In the genomic region with DNA sequence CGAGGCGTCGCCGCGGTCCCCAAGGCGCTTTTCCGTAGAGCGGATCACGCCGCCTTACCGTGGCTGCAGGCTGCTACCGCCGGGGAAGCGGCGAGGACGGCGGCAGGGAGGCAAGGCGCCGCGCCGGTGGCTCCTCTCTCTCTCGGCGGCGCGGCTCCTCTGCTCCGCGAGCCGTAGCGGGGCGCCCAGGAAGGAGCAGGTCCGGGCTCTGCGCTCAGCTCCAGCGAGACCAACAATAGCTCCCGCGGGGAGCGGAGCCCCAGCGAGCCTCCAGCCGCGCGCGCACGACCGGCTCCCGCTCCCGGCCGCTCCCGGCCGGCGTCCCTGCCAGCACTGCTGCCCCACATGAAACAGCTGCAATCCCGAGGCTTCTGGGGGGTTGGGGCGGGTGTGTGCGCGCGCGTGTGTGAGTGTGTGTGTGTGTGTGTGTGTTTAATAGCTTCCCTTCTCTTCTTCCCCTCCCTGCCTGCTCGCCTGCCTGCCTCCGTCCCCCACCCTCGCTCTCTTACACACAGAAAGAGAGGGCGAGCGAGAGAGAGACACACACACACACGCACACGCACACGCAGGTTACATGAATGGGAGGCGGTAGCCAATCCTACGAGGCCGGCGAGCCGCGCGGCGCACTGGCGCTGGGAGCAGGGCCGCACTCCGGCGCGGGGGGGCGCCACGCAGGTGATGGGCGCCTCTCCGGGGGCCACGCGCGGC, we compare ENCODE assay signal across 8 cellular contexts. TPM values are rescaled to one million over a fixed set of nuclear protein-coding genes. Genes with fewer than 3 reads are reported as not detected.
DNase-seq lines count a peak whose midpoint lies in the region; ATAC-seq and TF ChIP-seq lines count a peak whose summit lies in the region.

A gene (minus strand): TSS at position 580 of the 708 bp plus-strand sequence. CDS start 371,086 bp downstream, outside the sequence.

- TF ChIP-seq POLR2A in gastrocnemius medialis (IDR thresholded peaks at IDR 0.05) = peak in 1 of 2 donors; percentile 20

- intact Hi-C loops in gastrocnemius medialis (cut with DNase I; ENCODE audit: low total_unique reads) = loop anchor here (5.0 kb wide), 1 partner anchor 38 kb away; no protein-coding TSS in a partner anchor

- peak within 1 kb of the TSS; percentile 51 to 65 (median 58) for H3K4me3 ChIP-seq in gastrocnemius medialis

- no peaks in the 10 kb centered on the region for H3K36me3 ChIP-seq in gastrocnemius medialis

- DNase-seq in D341Med (ENCODE audit: low spot score) = peak; percentile 30
- DNase-seq in NCI-H345 (lab: John Stamatoyannopoulos, UW) = peak; percentile 82
- peak; percentile 56 to 82 for DNase-seq in T47D (ENCODE audit: low read depth in 1 of 2, low spot score in 1 of 2)
- peak; percentile 43 for DNase-seq in iPS-NIHi7 (ENCODE audit: extremely low spot score)
- peak in 1 of 2 donors; percentile 19 for DNase-seq in gastrocnemius medialis
- no peak for DNase-seq in cerebellar nuclear complex (lab: John Stamatoyannopoulos, UW)
- no peak for DNase-seq in activated CD4-positive, alpha-beta T cell treated with anti-CD3 and anti-CD28 coated beads, Interleukin-2, amount 50 U/mL, for 48 hours

- TF ChIP-seq CTCF in gastrocnemius medialis (IDR thresholded peaks at IDR 0.05 in 4 of 5, conservative IDR thresholded peaks at IDR 0.05 in 1 of 5) = no peak

- in situ Hi-C loops in T47D (cut with HindIII; ENCODE audit: low pct_unique_long_range_greater_than_20kb, low sequenced_read_pairs) (no loop called here), gastrocnemius medialis (cut with MboI; ENCODE audit: low sequenced_read_pairs in 4 of 4) (no loop called here)

- peaks cover 19 to 30% of the 10 kb centered on the region in 2 donors for H3K4me1 ChIP-seq in gastrocnemius medialis

- H3K27me3 ChIP-seq in gastrocnemius medialis = peaks cover 63 to 76% (median 64%) of the 10 kb centered on the region in 3 donors

- peak within 1 kb of the TSS in 1 of 4 donors; percentile 56 for H3K27ac ChIP-seq in gastrocnemius medialis

- ATAC-seq in GM21528 (IDR thresholded peaks at IDR 0.05; ENCODE audit: low FRiP score, unreplicated experiment) = peak; percentile 50
- peak; percentile 27 to 38 for ATAC-seq in gastrocnemius medialis

- H3K9me3 ChIP-seq in gastrocnemius medialis = no peaks in the 10 kb centered on the region

RNA-seq across cellular contexts. Expression of the gene that starts here (rescaled TPM):
- total RNA-seq in gastrocnemius medialis = under 1 TPM; 0.02 to 0.82 (median 0.23) TPM

Comparison
In these comparisons a context has a peak if more than half of its experiments do, and no peak if none do; other contexts are left out.
1. Peak in ATAC-seq and H3K4me3 ChIP-seq in gastrocnemius medialis; RNA of the gene not detected or under 1 TPM.
2. DNase-seq: peak in D341Med (single experiment), NCI-H345 (single experiment), T47D (2 of 2) and iPS-NIHi7 (single experiment); none in cerebellar nuclear complex (0 of 2) and activated CD4-positive, alpha-beta T cell treated with anti-CD3 and anti-CD28 coated beads, Interleukin-2, amount 50 U/mL, for 48 hours (0 of 2).